ENCODE assay signal across 1 cellular context in genomic region chr4:74474345-74475099, GRCh38.
TF ChIP-seq lines count a peak whose summit lies in the region.

No MANE protein-coding gene starts in this region.

TF ChIP-seq in HCT116, 20 proteins besides CTCF, POLR2A, EP300 and RAD21 (continued from another document):
- TF ChIP-seq EGR1 (IDR thresholded peaks at IDR 0.05; ENCODE audit: low read depth) = no peak
